In the genomic region with DNA sequence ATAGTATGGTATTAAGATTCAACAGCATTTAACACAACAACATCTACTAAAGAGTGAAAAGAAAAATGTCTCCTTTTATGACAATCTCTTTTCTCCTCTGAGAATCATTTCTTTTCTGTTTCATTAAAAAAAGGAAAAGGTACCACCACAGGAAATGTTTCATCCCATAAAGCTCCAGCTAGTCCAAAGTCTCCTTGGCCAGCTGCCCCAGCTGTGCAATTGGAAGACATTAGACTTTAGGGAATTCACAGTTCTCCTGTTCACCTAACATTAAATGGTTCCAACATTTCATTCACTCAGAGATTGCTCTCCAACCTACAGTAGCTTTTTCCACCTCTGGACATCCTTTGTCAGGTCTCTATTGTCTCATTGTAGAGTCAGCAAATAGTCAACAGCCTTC, we compare ENCODE assay signal across 9 cellular contexts.
"Had no signal": no experiment of that assay in that cellular context is flagged by ENCODE, and none has a peak within 500 bp of the region (broad histone marks: within the 10 kb centered on the region; RNA-seq: fewer than 3 reads in every experiment).

No MANE protein-coding gene starts in this region.

- H3K9me3 ChIP-seq: HAP-1 had no signal

- H3K4me3 ChIP-seq: GM23248, HAP-1, K562 had no signal

- DNase-seq: GM23248, GOT3, H7, HFFc6, IMR-90 had no signal

- H3K27ac ChIP-seq: GM23248, HL-60 had no signal

- H3K36me3 ChIP-seq: HAP-1 had no signal

- H3K9ac ChIP-seq: GM23248 had no signal

- FAIRE-seq: K562 had no signal

- H2AFZ ChIP-seq: GM23248 had no signal

- ATAC-seq: HCT116, K562 had no signal

- H3K4me1 ChIP-seq: HAP-1 had no signal
